In genomic region chr2:111466744-111467143, GRCh38 we compare ENCODE assay signal across 7 cellular contexts.
DNase-seq lines count a peak whose midpoint lies in the region; ATAC-seq, FAIRE-seq and TF ChIP-seq lines count a peak whose summit lies in the region.
"Not testable (repeated sequence)": the region's sequence is repeated elsewhere in the genome, so short reads cannot be mapped to it uniquely, and the experiment has no call there.

No MANE protein-coding gene starts in this region.

- H3K4me3 ChIP-seq in OCI-LY1 (ENCODE audit: low read depth, low read length, poor library complexity, severe bottlenecking); endothelial cell of umbilical vein (replicated peaks in 1 of 3; ENCODE audit: insufficient read depth in 1 of 3, low read depth in 1 of 3, low read length in 3 of 3); HepG2 (replicated peaks in 1 of 3; ENCODE audit: insufficient read depth in 1 of 3, low read depth in 2 of 3, low read length in 3 of 3); small intestine (ENCODE audit: low read depth in 1 of 2, low read length in 2 of 2): not testable (repeated sequence)

- not testable (repeated sequence) for H3K4me3 Mint-ChIP-seq in T-helper 17 cell; activated T-helper 2 cell treated with anti-CD3 and anti-CD28 coated beads, Interferon-gamma antibody, Interleukin-2, Interleukin-4, amounts not matched to agents 10 μg/mL and 5 μg/mL and 100 μg/mL, durations not matched to agents 14 hours and 24 hours and 36 hours (ENCODE audit: low read depth)

- CTCF ChIA-PET in endothelial cell of umbilical vein (lab: Charles Lee); HepG2 (lab: Yijun Ruan, JAX; ENCODE audit: low intra/inter-chr PET ratio, low total read pairs): not testable (repeated sequence)

- TF ChIP-seq CTCF in OCI-LY1 (IDR thresholded peaks at IDR 0.05; ENCODE audit: low read length); endothelial cell of umbilical vein (IDR thresholded peaks at IDR 0.05; ENCODE audit: extremely low read depth in 1 of 2, insufficient read depth in 1 of 2, low read depth in 1 of 2, low read length in 2 of 2); HepG2 (CRISPR knock-in tag; IDR thresholded peaks at IDR 0.05): not testable (repeated sequence)

- H3K9me3 Mint-ChIP-seq in activated T-helper 2 cell treated with anti-CD3 and anti-CD28 coated beads, Interferon-gamma antibody, Interleukin-2, Interleukin-4, amounts not matched to agents 10 μg/mL and 5 μg/mL and 100 μg/mL, durations not matched to agents 14 hours and 24 hours and 36 hours = not testable (repeated sequence)

- H3K4me1 ChIP-seq in OCI-LY1 (ENCODE audit: insufficient read depth, low read length, severe bottlenecking) (peaks cover 58% of the 10 kb centered on the region), HepG2 (ENCODE audit: insufficient read depth, low read length) (peaks cover 32% of the 10 kb centered on the region)
- not testable (repeated sequence) for H3K4me1 ChIP-seq in endothelial cell of umbilical vein (ENCODE audit: control insufficient read depth, extremely low read depth, insufficient read depth, low read length); small intestine (ENCODE audit: control insufficient read depth in 2 of 2, insufficient read depth in 1 of 2, low read depth in 1 of 2, low read length in 1 of 2)

- TF ChIP-seq EP300 in HepG2 (IDR thresholded peaks at IDR 0.05; ENCODE audit: low read depth in 2 of 2, low read length in 2 of 2); HepG2 (CRISPR knock-in tag; IDR thresholded peaks at IDR 0.05; ENCODE audit: borderline replicate concordance): not testable (repeated sequence)

- H3K27ac ChIP-seq in OCI-LY1 (ENCODE audit: low read depth, low read length, poor library complexity, severe bottlenecking) = peak overlapping the region; percentile 88
- not testable (repeated sequence) for H3K27ac ChIP-seq in endothelial cell of umbilical vein (ENCODE audit: insufficient read depth, low read depth, low read length); HepG2 (ENCODE audit: extremely low read length, insufficient read depth, low read length); small intestine (ENCODE audit: low read depth in 1 of 2, low read length in 1 of 2)

- not testable (repeated sequence) for H3K9ac ChIP-seq in OCI-LY1 (ENCODE audit: low read length); endothelial cell of umbilical vein (replicated peaks; ENCODE audit: extremely low read depth, insufficient read depth, low read length); HepG2 (ENCODE audit: insufficient read depth, low read depth, low read length)

- not testable (repeated sequence) for H3K27me3 ChIP-seq in OCI-LY1 (ENCODE audit: insufficient read depth, low read length); endothelial cell of umbilical vein (ENCODE audit: control insufficient read depth in 2 of 2, insufficient read depth in 2 of 2, low read length in 2 of 2); HepG2 (ENCODE audit: control insufficient read depth in 1 of 2, insufficient read depth in 2 of 2, low read length in 2 of 2); small intestine (ENCODE audit: control insufficient read depth in 2 of 2, insufficient read depth in 2 of 2, low read length in 2 of 2)

- dilution Hi-C loops in endothelial cell of umbilical vein (cut with MboI; ENCODE audit: extremely low pct_ligation_motif_present, low sequenced_read_pairs) = not testable (repeated sequence)

- intact Hi-C loops in activated T-helper 2 cell treated with anti-CD3 and anti-CD28 coated beads, Interferon-gamma antibody, Interleukin-2, Interleukin-4, amounts not matched to agents 10 μg/mL and 5 μg/mL and 100 μg/mL, durations not matched to agents 14 hours and 24 hours and 36 hours (cut with micrococcal nuclease); endothelial cell of umbilical vein (cut with micrococcal nuclease); HepG2 (cut with micrococcal nuclease; ENCODE audit: unreplicated experiment): not testable (repeated sequence)

- H2AFZ ChIP-seq in OCI-LY1 (ENCODE audit: low read length); endothelial cell of umbilical vein (ENCODE audit: low read depth, low read length); HepG2 (ENCODE audit: low read length): not testable (repeated sequence)

- TF ChIP-seq RAD21 in HepG2 (CRISPR knock-in tag; IDR thresholded peaks at IDR 0.05) = not testable (repeated sequence)

- H3F3A ChIP-seq in OCI-LY1 (ENCODE audit: insufficient read depth, low read length) = not testable (repeated sequence)

- not testable (repeated sequence) for TF ChIP-seq POLR2A in H54 (IDR thresholded peaks at IDR 0.05; ENCODE audit: low read depth, low read length); endothelial cell of umbilical vein (IDR thresholded peaks at IDR 0.05; ENCODE audit: low read depth, low read length); HepG2 (IDR thresholded peaks at IDR 0.05; ENCODE audit: insufficient read depth in 1 of 2, low read depth in 2 of 2, low read length in 2 of 2)

- not testable (repeated sequence) for H3K36me3 Mint-ChIP-seq in T-helper 17 cell (ENCODE audit: low read depth)
- H3K36me3 Mint-ChIP-seq in activated T-helper 2 cell treated with anti-CD3 and anti-CD28 coated beads, Interferon-gamma antibody, Interleukin-2, Interleukin-4, amounts not matched to agents 10 μg/mL and 5 μg/mL and 100 μg/mL, durations not matched to agents 14 hours and 24 hours and 36 hours (ENCODE audit: low read depth) = peaks cover 13% of the 10 kb centered on the region

- H3K9me2 ChIP-seq in OCI-LY1 (ENCODE audit: low read depth, low read length) = not testable (repeated sequence)

- not testable (repeated sequence) for H3K27me3 Mint-ChIP-seq in T-helper 17 cell; activated T-helper 2 cell treated with anti-CD3 and anti-CD28 coated beads, Interferon-gamma antibody, Interleukin-2, Interleukin-4, amounts not matched to agents 10 μg/mL and 5 μg/mL and 100 μg/mL, durations not matched to agents 14 hours and 24 hours and 36 hours (ENCODE audit: low read depth)

- FAIRE-seq in H54 (lab: Jason Lieb, UNC) (peak; percentile 55), endothelial cell of umbilical vein (lab: Jason Lieb, UNC) (peak; percentile 8)
- not testable (repeated sequence) for FAIRE-seq in HepG2 (lab: Jason Lieb, UNC); small intestine (lab: Jason Lieb, UNC)

- H3K4me1 Mint-ChIP-seq in T-helper 17 cell = not testable (repeated sequence)
- peaks cover 13% of the 10 kb centered on the region for H3K4me1 Mint-ChIP-seq in activated T-helper 2 cell treated with anti-CD3 and anti-CD28 coated beads, Interferon-gamma antibody, Interleukin-2, Interleukin-4, amounts not matched to agents 10 μg/mL and 5 μg/mL and 100 μg/mL, durations not matched to agents 14 hours and 24 hours and 36 hours (ENCODE audit: low read depth)

- H3K9me3 ChIP-seq in OCI-LY1 (ENCODE audit: low read length); T-helper 17 cell (ENCODE audit: control insufficient read depth, low read length, poor library complexity, severe bottlenecking); endothelial cell of umbilical vein (replicated peaks; ENCODE audit: control insufficient read depth, insufficient read depth, low read length); HepG2 (ENCODE audit: low read length); small intestine (ENCODE audit: control insufficient read depth, low read depth): not testable (repeated sequence)

- BruUV-seq in endothelial cell of umbilical vein (replicated peaks; lab: Mats Ljungman, UMichigan); HepG2 (replicated peaks; lab: Mats Ljungman, UMichigan): not testable (repeated sequence)

- not testable (repeated sequence) for H3K4me2 ChIP-seq in OCI-LY1 (ENCODE audit: low read length); endothelial cell of umbilical vein (ENCODE audit: insufficient read depth, low read length)
- H3K4me2 ChIP-seq in HepG2 (ENCODE audit: low read depth, low read length) = peak overlapping the region; percentile 18; the same call in 1 of the 2 replicates

- not testable (repeated sequence) for DNase-seq in H54 (ENCODE audit: insufficient read length, low spot score); T-helper 17 cell; activated T-helper 2 cell treated with anti-CD3 and anti-CD28 coated beads, Interferon-gamma antibody, Interleukin-2, Interleukin-4, amounts not matched to agents 10 μg/mL and 5 μg/mL and 100 μg/mL, durations not matched to agents 14 hours and 24 hours and 36 hours (ENCODE audit: low spot score); endothelial cell of umbilical vein (ENCODE audit: low read depth, low spot score); HepG2 (ENCODE audit: low spot score)
- DNase-seq in small intestine = peak; percentile 50

- POLR2A ChIA-PET in endothelial cell of umbilical vein (lab: Charles Lee); HepG2 (lab: Yijun Ruan, JAX): not testable (repeated sequence)

- not testable (repeated sequence) for H3K36me3 ChIP-seq in OCI-LY1 (ENCODE audit: insufficient read depth, low read length); endothelial cell of umbilical vein (ENCODE audit: control insufficient read depth in 2 of 2, extremely low read depth in 1 of 2, insufficient read depth in 2 of 2, low read length in 2 of 2); HepG2 (replicated peaks in 1 of 2; ENCODE audit: control insufficient read depth in 1 of 2, insufficient read depth in 2 of 2, low read length in 2 of 2); small intestine (ENCODE audit: control insufficient read depth in 2 of 2, insufficient read depth in 2 of 2, low read length in 2 of 2)

- H3K9me1 ChIP-seq in endothelial cell of umbilical vein (replicated peaks; ENCODE audit: control insufficient read depth, extremely low read depth, insufficient read depth, low read length) = not testable (repeated sequence)

- H4K20me1 ChIP-seq in OCI-LY1 (ENCODE audit: insufficient read depth, low read length); endothelial cell of umbilical vein (replicated peaks; ENCODE audit: control insufficient read depth, extremely low read depth, insufficient read depth, low read length); HepG2 (ENCODE audit: insufficient read depth, low read length): not testable (repeated sequence)

- not testable (repeated sequence) for H3K27ac Mint-ChIP-seq in T-helper 17 cell
- peak overlapping the region; percentile 63 for H3K27ac Mint-ChIP-seq in activated T-helper 2 cell treated with anti-CD3 and anti-CD28 coated beads, Interferon-gamma antibody, Interleukin-2, Interleukin-4, amounts not matched to agents 10 μg/mL and 5 μg/mL and 100 μg/mL, durations not matched to agents 14 hours and 24 hours and 36 hours

- in situ Hi-C loops in HepG2 (cut with HindIII; ENCODE audit: extremely low pct_ligation_motif_present, low pct_unique_long_range_greater_than_20kb) = not testable (repeated sequence)

- H3K79me2 ChIP-seq in OCI-LY1 (ENCODE audit: insufficient read depth, low read length) = not testable (repeated sequence)
- peaks cover 50% of the 10 kb centered on the region for H3K79me2 ChIP-seq in endothelial cell of umbilical vein (ENCODE audit: control insufficient read depth, insufficient read depth, low read length)
- peaks cover 38% of the 10 kb centered on the region for H3K79me2 ChIP-seq in HepG2 (ENCODE audit: insufficient read depth, low read length)

- WGBS in HepG2 (ENCODE audit: low lambda C conversion rate) = 56% methylated on average over 4 of the region's 4 CpGs
- 0 to 54% (median 14%) methylated on average over 3 to 4 of the region's 4 CpGs for WGBS in small intestine, 3 donors

- ATAC-seq in T-helper 17 cell (peak; percentile 32), HepG2 (peak; percentile 35)
